22 cellular contexts compared by ENCODE assay signal in genomic region chr13:74795526-74795925, GRCh38.
A peak's percentile ranks its signal among the peaks of the same experiment; 100 is the strongest.
DNase-seq lines count a peak whose midpoint lies in the region; ATAC-seq, FAIRE-seq and TF ChIP-seq lines count a peak whose summit lies in the region.
"Had no signal": no experiment of that assay in that cellular context is flagged by ENCODE, and none has a peak within 500 bp of the region (broad histone marks: within the 10 kb centered on the region; RNA-seq: fewer than 3 reads in every experiment).

No MANE protein-coding gene starts in this region.

- TF ChIP-seq CTCF in mammary epithelial cell (conservative IDR thresholded peaks at IDR 0.05 in 1 of 2, IDR thresholded peaks at IDR 0.05 in 1 of 2; ENCODE audit: extremely low read depth in 1 of 2, insufficient read depth in 1 of 2, low read depth in 1 of 2, low read length in 2 of 2) (no peak), MCF 10A (IDR thresholded peaks at IDR 0.05; ENCODE audit: unreplicated experiment) (no peak)

- H3K36me3 ChIP-seq in mammary epithelial cell (ENCODE audit: insufficient read depth, low read length) = no peaks in the 10 kb centered on the region

- BruUV-seq in mammary epithelial cell (replicated peaks; lab: Mats Ljungman, UMichigan) (no TSS peak), MCF 10A (replicated peaks; lab: Mats Ljungman, UMichigan) (no TSS peak)

- CTCF ChIA-PET in mammary epithelial cell (lab: Charles Lee; ENCODE audit: low non-redundant PET) = no interaction called here
- CTCF ChIA-PET in MCF 10A (lab: Yijun Ruan, JAX) = no interaction called here

- H3K79me2 ChIP-seq in mammary epithelial cell (ENCODE audit: insufficient read depth, low read length) = no peaks in the 10 kb centered on the region

- no peaks in the 10 kb centered on the region for H3K9me3 ChIP-seq in mammary epithelial cell (replicated peaks; ENCODE audit: insufficient read depth, low read length)

- no peak overlapping the region for H3K4me3 Mint-ChIP-seq in MCF 10A (ENCODE audit: unreplicated experiment)
- H3K4me3 Mint-ChIP-seq: CD8-positive, alpha-beta T cell had no signal

- no peak overlapping the region for H3K4me2 ChIP-seq in mammary epithelial cell (ENCODE audit: insufficient read depth, low read depth, low read length)

- no peak overlapping the region for H3K9ac ChIP-seq in mammary epithelial cell (ENCODE audit: insufficient read depth, low read length)
- H3K9ac ChIP-seq: GM23248 had no signal

- H3K4me1 ChIP-seq in mammary epithelial cell (ENCODE audit: insufficient read depth, low read length) = no peaks in the 10 kb centered on the region

- H3K27ac Mint-ChIP-seq in MCF 10A (ENCODE audit: low read depth, unreplicated experiment) = no peak overlapping the region
- H3K27ac Mint-ChIP-seq: CD8-positive, alpha-beta T cell had no signal

- no peak overlapping the region for H3K4me3 ChIP-seq in mammary epithelial cell (replicated peaks in 1 of 3; ENCODE audit: insufficient read depth in 1 of 3, low read depth in 2 of 3, low read length in 3 of 3)
- H3K4me3 ChIP-seq: GM23248 had no signal

- POLR2A ChIA-PET in MCF 10A (lab: Yijun Ruan, JAX) = no interaction called here

- in situ Hi-C loops in mammary epithelial cell (cut with MboI; ENCODE audit: low sequenced_read_pairs in 2 of 2) = no loop called here

- FAIRE-seq in frontal cortex (lab: Jason Lieb, UNC) = peak; percentile 44
- FAIRE-seq in HTR-8/SVneo (lab: Jason Lieb, UNC) = no peak
- FAIRE-seq: GM18507, RCC 7860 had no signal

- H3K27ac ChIP-seq in mammary epithelial cell (ENCODE audit: insufficient read depth, low read depth, low read length) = no peak overlapping the region
- H3K27ac ChIP-seq: GM23248 had no signal

- no peaks in the 10 kb centered on the region for H4K20me1 ChIP-seq in mammary epithelial cell (ENCODE audit: insufficient read depth, low read length)

- H3K27me3 Mint-ChIP-seq in MCF 10A (ENCODE audit: insufficient read depth, unreplicated experiment) = no peaks in the 10 kb centered on the region

- DNase-seq in mammary epithelial cell (peak; percentile 9), MCF 10A (ENCODE audit: unreplicated experiment) (no peak), frontal cortex (ENCODE audit: low spot score in 2 of 2) (no peak), pons (ENCODE audit: low spot score) (peak; percentile 89), HTR-8/SVneo (ENCODE audit: insufficient read length, low spot score) (no peak)
- DNase-seq: 8988T; Calu3; CD8-positive, alpha-beta T cell; DMS153; HCEC 1CT; Karpas-422; NCI-H1417; NCI-H1694 treated with DMSO at 0.1 percent for 48 hours; NCI-H446; NCI-H526 had no signal

- no peaks in the 10 kb centered on the region for H3K4me1 Mint-ChIP-seq in MCF 10A (ENCODE audit: insufficient read depth, unreplicated experiment)

- intact Hi-C loops in mammary epithelial cell (cut with micrococcal nuclease) = no loop called here
- intact Hi-C loops in MCF 10A (cut with micrococcal nuclease) = no loop called here

- H2AFZ ChIP-seq in mammary epithelial cell (ENCODE audit: low read depth, low read length) = no peak overlapping the region
- H2AFZ ChIP-seq: GM23248 had no signal

- H3K36me3 Mint-ChIP-seq in MCF 10A (ENCODE audit: insufficient read depth, unreplicated experiment) = no peaks in the 10 kb centered on the region
- H3K36me3 Mint-ChIP-seq: CD8-positive, alpha-beta T cell had no signal

- peaks cover 31% of the 10 kb centered on the region for H3K9me3 Mint-ChIP-seq in MCF 10A (ENCODE audit: unreplicated experiment)
- H3K9me3 Mint-ChIP-seq: CD8-positive, alpha-beta T cell had no signal

- dilution Hi-C loops in mammary epithelial cell (cut with HindIII; ENCODE audit: low sequenced_read_pairs) = no loop called here

- ATAC-seq in HG02885 (IDR thresholded peaks at IDR 0.05; ENCODE audit: poor library complexity, unreplicated experiment) (no peak), HG02623 (IDR thresholded peaks at IDR 0.05; ENCODE audit: unreplicated experiment) (no peak), HG03196 (IDR thresholded peaks at IDR 0.05; ENCODE audit: unreplicated experiment) (no peak)
- ATAC-seq: CD8-positive, alpha-beta T cell; Right ventricle myocardium inferior had no signal

- H3K27me3 ChIP-seq in mammary epithelial cell (ENCODE audit: insufficient read depth, low read length) = no peaks in the 10 kb centered on the region

Comparison
In these comparisons a context has a peak if more than half of its experiments do, and no peak if none do; other contexts are left out.
1. DNase-seq: peak in mammary epithelial cell (single experiment) and pons (single experiment); none in MCF 10A (single experiment), frontal cortex (0 of 2) and HTR-8/SVneo (single experiment).